In the genomic region with DNA sequence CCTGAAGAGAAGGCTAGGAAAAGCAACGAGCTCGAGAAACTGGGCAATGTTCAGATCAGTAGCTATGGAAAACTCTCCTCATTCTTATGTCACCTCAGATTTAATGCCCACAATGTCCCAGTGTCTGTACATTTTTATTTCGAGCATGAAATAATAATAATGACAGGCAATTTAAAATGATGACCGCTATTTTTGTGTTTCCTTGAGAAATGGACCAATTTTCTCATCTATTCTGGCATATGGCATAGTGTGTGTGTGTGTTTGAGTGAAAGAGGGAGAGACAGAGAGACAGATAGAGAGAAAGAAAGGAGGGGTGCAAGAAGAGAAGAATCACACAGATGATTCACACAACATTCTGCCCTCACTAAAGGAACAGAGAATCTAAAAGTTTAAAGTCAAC, we compare ENCODE assay signal across 8 cellular contexts.
"Had no signal": no experiment of that assay in that cellular context is flagged by ENCODE, and none has a peak within 500 bp of the region (broad histone marks: within the 10 kb centered on the region; RNA-seq: fewer than 3 reads in every experiment).

No MANE protein-coding gene starts in this region.

- H3K4me3 ChIP-seq: K562 had no signal

- H3K4me2 ChIP-seq: KMS-11 had no signal

- DNase-seq: IMR-90, KBM-7, KG1 had no signal

- H3K9ac ChIP-seq: KMS-11 had no signal

- FAIRE-seq: HepG2, HTR-8/SVneo, K562 had no signal

- ATAC-seq: HepG2, K562 had no signal

- H3K27ac ChIP-seq: HL-60, KMS-11 had no signal
